Comparison of ENCODE assay signal across 8 cellular contexts in genomic region chr17:75345514-75346167, GRCh38. TPM values are rescaled to one million over a fixed set of nuclear protein-coding genes. Genes with fewer than 3 reads are reported as not detected.
A peak's percentile ranks its signal among the peaks of the same experiment; 100 is the strongest.
DNase-seq lines count a peak whose midpoint lies in the region; ATAC-seq and TF ChIP-seq lines count a peak whose summit lies in the region.

No MANE protein-coding gene starts in this region.

- H3K9ac ChIP-seq in OCI-LY3 (ENCODE audit: low read length): peak overlapping the region; percentile 57

- no peaks in the 10 kb centered on the region for H3K27me3 Mint-ChIP-seq in chondrocyte (ENCODE audit: low read depth)

- peaks cover 38% of the 10 kb centered on the region for H3K4me1 Mint-ChIP-seq in chondrocyte (ENCODE audit: low read depth)

- peak overlapping the region; percentile 79 for H3K27ac ChIP-seq in OCI-LY3 (ENCODE audit: low read length)
- no peak overlapping the region for H3K27ac ChIP-seq in ovary

- H3K4me3 Mint-ChIP-seq in chondrocyte (ENCODE audit: unreplicated experiment): no peak overlapping the region

- H2AFZ ChIP-seq in OCI-LY3 (ENCODE audit: low read depth, low read length): no peak overlapping the region

- H3K27me3 ChIP-seq in OCI-LY3 (ENCODE audit: low read depth, low read length) (no peaks in the 10 kb centered on the region), ovary (no peaks in the 10 kb centered on the region)

- TF ChIP-seq CTCF in OCI-LY3 (IDR thresholded peaks at IDR 0.05; ENCODE audit: low read depth, low read length): no peak
- TF ChIP-seq CTCF in chondrocyte (IDR thresholded peaks at IDR 0.05): no peak
- no peak for TF ChIP-seq CTCF in ovary (IDR thresholded peaks at IDR 0.05)

- H3K4me1 ChIP-seq in OCI-LY3 (ENCODE audit: low read length): peaks cover 65% of the 10 kb centered on the region
- peaks cover 1% of the 10 kb centered on the region for H3K4me1 ChIP-seq in ovary (ENCODE audit: insufficient read depth)

- H3K4me2 ChIP-seq in OCI-LY3 (ENCODE audit: low read length): peak overlapping the region; percentile 83

- H3K79me2 ChIP-seq in OCI-LY3 (ENCODE audit: low read length): peaks cover 99% of the 10 kb centered on the region

- H3K36me3 Mint-ChIP-seq in chondrocyte (ENCODE audit: low read depth): no peaks in the 10 kb centered on the region

- ATAC-seq in GM18867 (IDR thresholded peaks at IDR 0.05; ENCODE audit: unreplicated experiment) (peak; percentile 51), HG02610 (IDR thresholded peaks at IDR 0.05; ENCODE audit: unreplicated experiment) (peak; percentile 73)

- peaks cover 91% of the 10 kb centered on the region for H4K20me1 ChIP-seq in OCI-LY3 (ENCODE audit: insufficient read depth, low read length)

- TF ChIP-seq EP300 in ovary (IDR thresholded peaks at IDR 0.05): no peak

- peak overlapping the region; percentile 77 for H3K4me3 ChIP-seq in OCI-LY3 (ENCODE audit: low read length)
- H3K4me3 ChIP-seq in ovary: no peak overlapping the region

- peaks cover 6% of the 10 kb centered on the region for H3K36me3 ChIP-seq in OCI-LY3 (replicated peaks; ENCODE audit: low read depth, low read length)
- H3K36me3 ChIP-seq in ovary: no peaks in the 10 kb centered on the region

- intact Hi-C loops in ovary (cut with DNase I): no loop called here

- H3K9me3 Mint-ChIP-seq in chondrocyte (ENCODE audit: low read depth): no peaks in the 10 kb centered on the region

- no peak for DNase-seq in chondrocyte (ENCODE audit: low spot score)
- no peak for DNase-seq in ovary
- DNase-seq in NCI-H2196 (lab: John Stamatoyannopoulos, UW; ENCODE audit: unreplicated experiment): no peak
- no peak for DNase-seq in NCI-H510A (lab: John Stamatoyannopoulos, UW)
- no peak for DNase-seq in cerebellum (ENCODE audit: low spot score)

- peaks cover 3% of the 10 kb centered on the region; the same call in 1 of the 2 replicates for H3K9me3 ChIP-seq in OCI-LY3 (ENCODE audit: insufficient read depth, low read length)
- H3K9me3 ChIP-seq in ovary: no peaks in the 10 kb centered on the region

- no peak for TF ChIP-seq POLR2A in ovary (IDR thresholded peaks at IDR 0.05)

- H3K27ac Mint-ChIP-seq in chondrocyte (ENCODE audit: unreplicated experiment): peak overlapping the region; percentile 53

- WGBS in ovary, 3 donors: 65 to 67% (median 65%) methylated on average over 8 of the region's 8 CpGs

RNA-seq across cellular contexts. Expression of gene SLC25A19, which starts 56.4 kb away (rescaled TPM):
- total RNA-seq in chondrocyte: 6.7 to 11.7 TPM (median 11.3 TPM) in 3 replicates
- total RNA-seq in ovary: 10 to 100 TPM in 2 of 7 donors, 1 to 10 TPM in 5; 6.0 to 12.1 (median 7.9) TPM
- polyA plus RNA-seq in ovary: 1 to 10 TPM; 4.1 to 7.4 TPM
- total RNA-seq in cerebellum: 5.6 TPM

RNA-seq across cellular contexts. Expression of gene GRB2, which starts 59.8 kb away (rescaled TPM):
- total RNA-seq in chondrocyte: 73.9 to 83.7 TPM (median 79.4 TPM) in 3 replicates
- 10 to 100 TPM; 49.2 to 84.9 (median 62.6) TPM for total RNA-seq in ovary
- polyA plus RNA-seq in ovary: 10 to 100 TPM; 41.5 to 88.2 TPM
- 74.9 TPM for total RNA-seq in cerebellum
